In genomic region chr3:15271785-15272381, GRCh38 we compare ENCODE assay signal across 8 cellular contexts.
A peak's percentile ranks its signal among the peaks of the same experiment; 100 is the strongest.
DNase-seq lines count a peak whose midpoint lies in the region; ATAC-seq and TF ChIP-seq lines count a peak whose summit lies in the region.

No MANE protein-coding gene starts in this region.

- H3K36me3 ChIP-seq in DND-41 (ENCODE audit: insufficient read depth, low read length) = peaks cover 31% of the 10 kb centered on the region
- H3K36me3 ChIP-seq in HEK293 (ENCODE audit: control insufficient read depth in 2 of 2, insufficient read depth in 1 of 2, low read length in 2 of 2) = no peaks in the 10 kb centered on the region
- peaks cover 0 to 13% of the 10 kb centered on the region in 2 donors for H3K36me3 ChIP-seq in muscle layer of duodenum (ENCODE audit: control insufficient read depth in 1 of 2, insufficient read depth in 2 of 2, low read length in 2 of 2)
- H3K36me3 ChIP-seq in suprapubic skin = no peaks in the 10 kb centered on the region
- no peaks in the 10 kb centered on the region for H3K36me3 ChIP-seq in BE2C

- peak overlapping the region; percentile 71 for H3K4me2 ChIP-seq in DND-41 (ENCODE audit: insufficient read depth, low read length)

- TF ChIP-seq CTCF in DND-41 (IDR thresholded peaks at IDR 0.05; ENCODE audit: borderline replicate concordance, extremely low read depth, low read length, poor library complexity, severe bottlenecking) (peak; percentile 39), HEK293 (tag by site-specific recombination; IDR thresholded peaks at IDR 0.05) (no peak), suprapubic skin (IDR thresholded peaks at IDR 0.05) (no peak), endothelial cell (IDR thresholded peaks at IDR 0.05; ENCODE audit: unreplicated experiment) (no peak), BE2C (IDR thresholded peaks at IDR 0.05; ENCODE audit: low read depth, low read length) (no peak)

- peaks cover 17% of the 10 kb centered on the region for H3K36me3 Mint-ChIP-seq in endothelial cell (ENCODE audit: low read depth, unreplicated experiment)

- peak; percentile 99 for DNase-seq in DND-41
- DNase-seq in OCI-M1 (lab: John Stamatoyannopoulos, UW) = peak; percentile 91
- DNase-seq in activated T-helper 9 cell treated with anti-CD3 and anti-CD28 coated beads, Interleukin-2, amount 50 U/mL, for 16 hours (ENCODE audit: low read depth) = peak; percentile 79
- peak in 1 of 2 donors; percentile 38 for DNase-seq in suprapubic skin (ENCODE audit: low spot score in 2 of 2)
- no peak for DNase-seq in endothelial cell (ENCODE audit: low spot score)
- DNase-seq in BE2C = no peak

- POLR2A ChIA-PET in HEK293 (lab: Yijun Ruan, JAX) = interaction anchor here (0.7 kb wide), 1 partner anchor 15 kb away, joined by 5 read pairs; no protein-coding TSS in a partner anchor

- no peaks in the 10 kb centered on the region for H3K4me1 Mint-ChIP-seq in endothelial cell (ENCODE audit: unreplicated experiment)

- H3K4me1 ChIP-seq in DND-41 (ENCODE audit: insufficient read depth, low read length) (peaks cover 85% of the 10 kb centered on the region), HEK293 (ENCODE audit: control insufficient read depth, insufficient read depth, low read length) (peaks cover 5% of the 10 kb centered on the region; the same call in 1 of the 2 replicates), muscle layer of duodenum (ENCODE audit: control insufficient read depth in 1 of 2, insufficient read depth in 2 of 2, low read length in 2 of 2) (peaks cover 6 to 16% of the 10 kb centered on the region in 2 donors), suprapubic skin (peaks cover 30% of the 10 kb centered on the region), BE2C (peaks cover 8% of the 10 kb centered on the region)

- H3K27ac ChIP-seq in DND-41 (ENCODE audit: low read length) (peak overlapping the region; percentile 84), HEK293 (ENCODE audit: extremely low read depth, low read depth, low read length) (no peak overlapping the region), muscle layer of duodenum (ENCODE audit: low read length) (peak overlapping the region; percentile 63), suprapubic skin (peak overlapping the region; percentile 47)

- CTCF ChIA-PET in HEK293 (lab: Yijun Ruan, JAX) = interaction anchor here (1.3 kb wide), 1 partner anchor 61 kb away, joined by 4 read pairs; the partner anchor contains the start of gene SH3BP5

- peaks cover 38% of the 10 kb centered on the region for H3K79me2 ChIP-seq in DND-41 (ENCODE audit: insufficient read depth, low read length)

- H2AFZ ChIP-seq in DND-41 (ENCODE audit: low read depth, low read length) = no peak overlapping the region

- H3K9ac ChIP-seq in DND-41 (ENCODE audit: low read depth, low read length) = peak overlapping the region; percentile 25; the same call in 1 of the 2 replicates

- no peak overlapping the region for H3K4me3 Mint-ChIP-seq in endothelial cell (ENCODE audit: unreplicated experiment)

- peaks cover 4% of the 10 kb centered on the region for H3K27me3 Mint-ChIP-seq in endothelial cell (ENCODE audit: unreplicated experiment)

- H3K27me3 ChIP-seq in DND-41 (ENCODE audit: insufficient read depth, low read length, poor library complexity) = no peaks in the 10 kb centered on the region
- H3K27me3 ChIP-seq in muscle layer of duodenum (ENCODE audit: low read depth, low read length) = no peaks in the 10 kb centered on the region
- no peaks in the 10 kb centered on the region for H3K27me3 ChIP-seq in suprapubic skin
- H3K27me3 ChIP-seq in BE2C = no peaks in the 10 kb centered on the region

- no peak overlapping the region for H3K27ac Mint-ChIP-seq in endothelial cell (ENCODE audit: unreplicated experiment)

- H3K4me3 ChIP-seq in DND-41 (ENCODE audit: low read depth in 1 of 2, low read length in 2 of 2) = peak overlapping the region in 1 of 2 experiments; percentile 46; a peak in 2 of 4 replicates
- no peak overlapping the region for H3K4me3 ChIP-seq in HEK293 (ENCODE audit: low read depth, low read length)
- H3K4me3 ChIP-seq in muscle layer of duodenum (ENCODE audit: low read depth in 1 of 2, low read length in 2 of 2) = no peak overlapping the region
- H3K4me3 ChIP-seq in suprapubic skin = no peak overlapping the region
- no peak overlapping the region for H3K4me3 ChIP-seq in BE2C (ENCODE audit: low read depth, low read length)

- no peak for TF ChIP-seq EP300 in suprapubic skin (IDR thresholded peaks at IDR 0.05)

- peak; percentile 85 for ATAC-seq in DND-41 (ENCODE audit: insufficient read depth, low read depth)

- peaks cover 3% of the 10 kb centered on the region; the same call in 1 of the 2 replicates for H4K20me1 ChIP-seq in DND-41 (ENCODE audit: insufficient read depth, low read length)

- TF ChIP-seq POLR2A in suprapubic skin (IDR thresholded peaks at IDR 0.05) = no peak

- 61% methylated on average over 14 of the region's 14 CpGs for WGBS in suprapubic skin

- no peaks in the 10 kb centered on the region for H3K9me3 Mint-ChIP-seq in endothelial cell (ENCODE audit: unreplicated experiment)

- H3K9me3 ChIP-seq in DND-41 (ENCODE audit: insufficient read depth, low read length, severe bottlenecking) = no peaks in the 10 kb centered on the region
- no peaks in the 10 kb centered on the region for H3K9me3 ChIP-seq in HEK293 (ENCODE audit: control insufficient read depth, insufficient read depth, low read depth, low read length)
- H3K9me3 ChIP-seq in muscle layer of duodenum (ENCODE audit: control insufficient read depth in 1 of 2, low read length in 2 of 2) = no peaks in the 10 kb centered on the region
- H3K9me3 ChIP-seq in suprapubic skin = no peaks in the 10 kb centered on the region
- no peaks in the 10 kb centered on the region for H3K9me3 ChIP-seq in BE2C

TF ChIP-seq in HEK293, 187 proteins besides CTCF, POLR2A, EP300 and RAD21:
- TF ChIP-seq EGR2 (tag by site-specific recombination; IDR thresholded peaks at IDR 0.05; ENCODE audit: low read depth) (peak; percentile 40; the same call in 1 of the 2 replicates), ZNF2 (tag by site-specific recombination; IDR thresholded peaks at IDR 0.05) (no peak), ZNF585B (tag by site-specific recombination; IDR thresholded peaks at IDR 0.05) (no peak), ZNF157 (tag by site-specific recombination; IDR thresholded peaks at IDR 0.05) (peak; percentile 89), ZFHX2 (tag by site-specific recombination; conservative IDR thresholded peaks at IDR 0.05) (0 out of 2 replicates have a peak, but pooled peaks have one; percentile 14)

Comparison
In these comparisons a context has a peak if more than half of its experiments do, and no peak if none do; other contexts are left out.
1. DNase-seq: peak in DND-41 (single experiment), OCI-M1 (single experiment) and activated T-helper 9 cell treated with anti-CD3 and anti-CD28 coated beads, Interleukin-2, amount 50 U/mL, for 16 hours (single experiment); none in endothelial cell (single experiment) and BE2C (single experiment).